In genomic region chr4:83196936-83197335, GRCh38 we compare ENCODE assay signal across 15 cellular contexts.
DNase-seq lines count a peak whose midpoint lies in the region; ATAC-seq and TF ChIP-seq lines count a peak whose summit lies in the region.
"Had no signal": no experiment of that assay in that cellular context is flagged by ENCODE, and none has a peak within 500 bp of the region (broad histone marks: within the 10 kb centered on the region; RNA-seq: fewer than 3 reads in every experiment).

No MANE protein-coding gene starts in this region.

- H2AFZ ChIP-seq in OCI-LY3 (ENCODE audit: low read depth, low read length), result peak overlapping the region; percentile 86

- H3K36me3 Mint-ChIP-seq in activated naive CD8-positive, alpha-beta T cell treated with anti-CD3 and anti-CD28 coated beads, Interleukin-2, amount 10 ng/mL, durations not matched to agents 7 days and 5 days, result peaks cover 9% of the 10 kb centered on the region
- no peaks in the 10 kb centered on the region for H3K36me3 Mint-ChIP-seq in activated naive CD8-positive, alpha-beta T cell treated with anti-CD3 and anti-CD28 coated beads, Interleukin-2, amount 50 U/mL, for 24 hours (ENCODE audit: low read depth)

- H4K20me1 ChIP-seq in OCI-LY3 (ENCODE audit: insufficient read depth, low read length), result no peaks in the 10 kb centered on the region

- peaks cover 8% of the 10 kb centered on the region; the same call in 1 of the 2 replicates for H3K9me3 ChIP-seq in OCI-LY3 (ENCODE audit: insufficient read depth, low read length)
- no peaks in the 10 kb centered on the region for H3K9me3 ChIP-seq in esophagus squamous epithelium
- no peaks in the 10 kb centered on the region for H3K9me3 ChIP-seq in thymus (ENCODE audit: control insufficient read depth)

- no peaks in the 10 kb centered on the region for H3K79me2 ChIP-seq in OCI-LY3 (ENCODE audit: low read length)

- TF ChIP-seq POLR2A in esophagus squamous epithelium (IDR thresholded peaks at IDR 0.05), result no peak

- H3K4me3 Mint-ChIP-seq in activated naive CD8-positive, alpha-beta T cell treated with anti-CD3 and anti-CD28 coated beads, Interleukin-2, amount 10 ng/mL, durations not matched to agents 7 days and 5 days, result peak overlapping the region; percentile 2
- H3K4me3 Mint-ChIP-seq in activated naive CD8-positive, alpha-beta T cell treated with anti-CD3 and anti-CD28 coated beads, Interleukin-2, amount 50 U/mL, for 24 hours, result no peak overlapping the region
- H3K4me3 Mint-ChIP-seq: HFFc6 had no signal

- H3K27me3 ChIP-seq in OCI-LY3 (ENCODE audit: low read depth, low read length) (no peaks in the 10 kb centered on the region), esophagus squamous epithelium (no peaks in the 10 kb centered on the region), thymus (ENCODE audit: control insufficient read depth, insufficient read depth) (no peaks in the 10 kb centered on the region)

- peaks cover 6% of the 10 kb centered on the region for H3K4me1 Mint-ChIP-seq in activated naive CD8-positive, alpha-beta T cell treated with anti-CD3 and anti-CD28 coated beads, Interleukin-2, amount 10 ng/mL, durations not matched to agents 7 days and 5 days
- peaks cover 18% of the 10 kb centered on the region for H3K4me1 Mint-ChIP-seq in activated naive CD8-positive, alpha-beta T cell treated with anti-CD3 and anti-CD28 coated beads, Interleukin-2, amount 50 U/mL, for 24 hours

- peak overlapping the region; percentile 61 for H3K27ac Mint-ChIP-seq in activated naive CD8-positive, alpha-beta T cell treated with anti-CD3 and anti-CD28 coated beads, Interleukin-2, amount 10 ng/mL, durations not matched to agents 7 days and 5 days
- H3K27ac Mint-ChIP-seq in activated naive CD8-positive, alpha-beta T cell treated with anti-CD3 and anti-CD28 coated beads, Interleukin-2, amount 50 U/mL, for 24 hours, result no peak overlapping the region
- H3K27ac Mint-ChIP-seq: HFFc6 had no signal

- ATAC-seq in activated naive CD8-positive, alpha-beta T cell treated with anti-CD3 and anti-CD28 coated beads, Interleukin-2, amount 10 ng/mL, durations not matched to agents 7 days and 5 days (ENCODE audit: low read depth), result no peak
- no peak for ATAC-seq in activated naive CD8-positive, alpha-beta T cell treated with anti-CD3 and anti-CD28 coated beads, Interleukin-2, amount 50 U/mL, for 24 hours
- ATAC-seq: PC-3 had no signal

- H3K36me3 ChIP-seq in OCI-LY3 (replicated peaks; ENCODE audit: low read depth, low read length), result no peaks in the 10 kb centered on the region
- no peaks in the 10 kb centered on the region for H3K36me3 ChIP-seq in esophagus squamous epithelium
- H3K36me3 ChIP-seq in thymus (ENCODE audit: control insufficient read depth, insufficient read depth), result no peaks in the 10 kb centered on the region

- H3K4me3 ChIP-seq in OCI-LY3 (ENCODE audit: low read length) (no peak overlapping the region), esophagus squamous epithelium (no peak overlapping the region), thymus (ENCODE audit: low read length) (no peak overlapping the region)

- H3K9me3 Mint-ChIP-seq in activated naive CD8-positive, alpha-beta T cell treated with anti-CD3 and anti-CD28 coated beads, Interleukin-2, amount 10 ng/mL, durations not matched to agents 7 days and 5 days, result no peaks in the 10 kb centered on the region
- H3K9me3 Mint-ChIP-seq in activated naive CD8-positive, alpha-beta T cell treated with anti-CD3 and anti-CD28 coated beads, Interleukin-2, amount 50 U/mL, for 24 hours, result peaks cover 5% of the 10 kb centered on the region
- H3K9me3 Mint-ChIP-seq: HFFc6 had no signal

- H3K4me2 ChIP-seq in OCI-LY3 (ENCODE audit: low read length), result peak overlapping the region; percentile 44

- peaks cover 73% of the 10 kb centered on the region for H3K4me1 ChIP-seq in OCI-LY3 (ENCODE audit: low read length)
- peaks cover 0 to 19% (median 0%) of the 10 kb centered on the region in 3 donors for H3K4me1 ChIP-seq in esophagus squamous epithelium
- no peaks in the 10 kb centered on the region for H3K4me1 ChIP-seq in thymus (ENCODE audit: control insufficient read depth, insufficient read depth, low read length)

- H3K9ac ChIP-seq in OCI-LY3 (ENCODE audit: low read length), result peak overlapping the region; percentile 60; the same call in 1 of the 2 replicates

- no peak for DNase-seq in activated naive CD8-positive, alpha-beta T cell treated with anti-CD3 and anti-CD28 coated beads, Interleukin-2, amount 10 ng/mL, durations not matched to agents 7 days and 5 days
- DNase-seq in activated naive CD8-positive, alpha-beta T cell treated with anti-CD3 and anti-CD28 coated beads, Interleukin-2, amount 50 U/mL, for 24 hours, result no peak
- DNase-seq in esophagus squamous epithelium (lab: John Stamatoyannopoulos, UW) (no peak), GM10248 (ENCODE audit: extremely low spot score) (no peak), NOMO-1 (lab: John Stamatoyannopoulos, UW; ENCODE audit: unreplicated experiment in 2 of 2) (no peak)
- no peak for DNase-seq in stimulated activated CD4-positive, alpha-beta T cell treated with anti-CD3 and anti-CD28 coated beads, Interleukin-2, amount 100 ng/mL, for 48 hours
- DNase-seq: DMS79, HFFc6, Karpas-422, NCI-H1436 treated with DMSO at 0.1 percent for 48 hours, NCI-H2081 treated with DMSO at 0.1 percent for 48 hours, NCI-H526, PC-3 had no signal

- H3K27ac ChIP-seq in OCI-LY3 (ENCODE audit: low read length) (peak overlapping the region; percentile 92), esophagus squamous epithelium (peak overlapping the region; percentile 64 to 87 (median 76)), thymus (ENCODE audit: low read depth) (peak overlapping the region; percentile 21)

- H3K27me3 Mint-ChIP-seq in activated naive CD8-positive, alpha-beta T cell treated with anti-CD3 and anti-CD28 coated beads, Interleukin-2, amount 10 ng/mL, durations not matched to agents 7 days and 5 days, result no peaks in the 10 kb centered on the region
- no peaks in the 10 kb centered on the region for H3K27me3 Mint-ChIP-seq in activated naive CD8-positive, alpha-beta T cell treated with anti-CD3 and anti-CD28 coated beads, Interleukin-2, amount 50 U/mL, for 24 hours

- POLR2A ChIA-PET in activated naive CD8-positive, alpha-beta T cell treated with anti-CD3 and anti-CD28 coated beads, Interleukin-2, amount 10 ng/mL, durations not matched to agents 7 days and 5 days (lab: Charles Lee), result interaction anchor here (0.7 to 1.2 kb wide), 2 partner anchors 9 to 282 kb away, joined by 3 to 4 read pairs; no protein-coding TSS in a partner anchor
- POLR2A ChIA-PET in GM10248 (lab: Yijun Ruan, JAX), result no interaction called here

- CTCF ChIA-PET in GM10248 (lab: Yijun Ruan, JAX), result interaction anchor here (0.9 to 1.1 kb wide), 2 partner anchors 13 to 16 kb away, joined by 3 read pairs; no protein-coding TSS in a partner anchor

- no peak for TF ChIP-seq CTCF in OCI-LY3 (IDR thresholded peaks at IDR 0.05; ENCODE audit: low read depth, low read length)
- no peak for TF ChIP-seq CTCF in esophagus squamous epithelium (IDR thresholded peaks at IDR 0.05)
- TF ChIP-seq CTCF in GM10248 (IDR thresholded peaks at IDR 0.05; ENCODE audit: control extremely low read depth, extremely low read depth, low read depth, missing control alignments), result no peak

- intact Hi-C loops in esophagus squamous epithelium (cut with DNase I), result no loop called here

- WGBS in esophagus squamous epithelium, 2 donors, result 84 to 100% methylated on average over 2 of the region's 2 CpGs
- WGBS in thymus, result 17% methylated on average over 2 of the region's 2 CpGs

Comparison
In these comparisons a context has a peak if more than half of its experiments do, and no peak if none do; other contexts are left out.
1. H3K27ac ChIP-seq: peak in every context shown above with its lines; median percentile 92 in OCI-LY3; 76 in esophagus squamous epithelium; 21 in thymus.